1 cellular context compared by ENCODE assay signal in the genomic region with DNA sequence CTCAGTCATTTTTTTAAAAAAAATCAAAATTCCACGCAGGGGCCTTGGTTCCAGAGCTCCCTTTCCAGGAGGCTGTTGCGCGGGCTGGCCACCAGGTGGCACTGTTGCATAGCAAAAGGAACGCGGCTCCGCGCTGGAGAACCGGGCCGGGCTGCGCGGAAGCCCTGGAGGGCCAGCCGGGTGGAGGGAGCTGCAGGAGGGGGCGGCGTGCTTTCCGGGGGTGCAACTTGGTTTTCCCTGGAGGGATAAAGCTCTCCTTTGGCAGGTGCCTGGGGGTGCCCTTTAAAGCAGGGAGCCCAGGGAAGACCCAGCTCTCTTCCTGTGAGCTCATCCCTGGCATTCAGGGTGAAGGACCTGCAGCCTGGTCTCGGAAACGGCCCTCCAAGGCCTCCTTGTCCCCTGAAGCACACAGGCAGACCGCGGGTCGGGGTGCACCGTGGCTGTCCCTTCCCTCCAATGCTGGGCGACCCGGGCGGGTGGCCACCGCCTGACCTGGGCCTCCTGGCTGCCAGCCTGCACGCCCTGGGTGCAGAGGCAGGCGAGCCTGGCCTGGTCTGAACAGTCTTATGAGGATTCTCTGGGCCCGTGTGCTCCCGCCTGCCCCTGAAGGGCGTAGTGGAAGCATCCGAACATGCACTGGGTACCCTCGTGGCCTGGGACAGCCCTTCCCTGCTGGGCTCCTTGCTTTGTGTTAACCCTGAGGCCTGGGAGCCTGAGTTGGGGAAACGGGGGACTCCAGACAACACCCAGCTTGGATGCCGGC.
TF ChIP-seq lines count a peak whose summit lies in the region.

No MANE protein-coding gene starts in this region.

TF ChIP-seq in HepG2, 621 proteins besides CTCF, POLR2A, EP300 and RAD21 (continued from another document and continues in another):
- TF ChIP-seq, protein P1, sequence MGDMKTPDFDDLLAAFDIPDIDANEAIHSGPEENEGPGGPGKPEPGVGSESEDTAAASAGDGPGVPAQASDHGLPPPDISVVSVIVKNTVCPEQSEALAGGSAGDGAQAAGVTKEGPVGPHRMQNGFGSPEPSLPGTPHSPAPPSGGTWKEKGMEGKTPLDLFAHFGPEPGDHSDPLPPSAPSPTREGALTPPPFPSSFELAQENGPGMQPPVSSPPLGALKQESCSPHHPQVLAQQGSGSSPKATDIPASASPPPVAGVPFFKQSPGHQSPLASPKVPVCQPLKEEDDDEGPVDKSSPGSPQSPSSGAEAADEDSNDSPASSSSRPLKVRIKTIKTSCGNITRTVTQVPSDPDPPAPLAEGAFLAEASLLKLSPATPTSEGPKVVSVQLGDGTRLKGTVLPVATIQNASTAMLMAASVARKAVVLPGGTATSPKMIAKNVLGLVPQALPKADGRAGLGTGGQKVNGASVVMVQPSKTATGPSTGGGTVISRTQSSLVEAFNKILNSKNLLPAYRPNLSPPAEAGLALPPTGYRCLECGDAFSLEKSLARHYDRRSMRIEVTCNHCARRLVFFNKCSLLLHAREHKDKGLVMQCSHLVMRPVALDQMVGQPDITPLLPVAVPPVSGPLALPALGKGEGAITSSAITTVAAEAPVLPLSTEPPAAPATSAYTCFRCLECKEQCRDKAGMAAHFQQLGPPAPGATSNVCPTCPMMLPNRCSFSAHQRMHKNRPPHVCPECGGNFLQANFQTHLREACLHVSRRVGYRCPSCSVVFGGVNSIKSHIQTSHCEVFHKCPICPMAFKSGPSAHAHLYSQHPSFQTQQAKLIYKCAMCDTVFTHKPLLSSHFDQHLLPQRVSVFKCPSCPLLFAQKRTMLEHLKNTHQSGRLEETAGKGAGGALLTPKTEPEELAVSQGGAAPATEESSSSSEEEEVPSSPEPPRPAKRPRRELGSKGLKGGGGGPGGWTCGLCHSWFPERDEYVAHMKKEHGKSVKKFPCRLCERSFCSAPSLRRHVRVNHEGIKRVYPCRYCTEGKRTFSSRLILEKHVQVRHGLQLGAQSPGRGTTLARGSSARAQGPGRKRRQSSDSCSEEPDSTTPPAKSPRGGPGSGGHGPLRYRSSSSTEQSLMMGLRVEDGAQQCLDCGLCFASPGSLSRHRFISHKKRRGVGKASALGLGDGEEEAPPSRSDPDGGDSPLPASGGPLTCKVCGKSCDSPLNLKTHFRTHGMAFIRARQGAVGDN (CRISPR knock-in tag; IDR thresholded peaks at IDR 0.05) = peak; percentile 95
- TF ChIP-seq ZSCAN22 (CRISPR knock-in tag; IDR thresholded peaks at IDR 0.05) = no peak
- no peak for TF ChIP-seq SP140L (CRISPR knock-in tag; IDR thresholded peaks at IDR 0.05; ENCODE audit: borderline replicate concordance)
- TF ChIP-seq TFDP2 (CRISPR knock-in tag; IDR thresholded peaks at IDR 0.05) = 0 out of 2 replicates have a peak, but pooled peaks have one; percentile 42
- TF ChIP-seq, protein P2, sequence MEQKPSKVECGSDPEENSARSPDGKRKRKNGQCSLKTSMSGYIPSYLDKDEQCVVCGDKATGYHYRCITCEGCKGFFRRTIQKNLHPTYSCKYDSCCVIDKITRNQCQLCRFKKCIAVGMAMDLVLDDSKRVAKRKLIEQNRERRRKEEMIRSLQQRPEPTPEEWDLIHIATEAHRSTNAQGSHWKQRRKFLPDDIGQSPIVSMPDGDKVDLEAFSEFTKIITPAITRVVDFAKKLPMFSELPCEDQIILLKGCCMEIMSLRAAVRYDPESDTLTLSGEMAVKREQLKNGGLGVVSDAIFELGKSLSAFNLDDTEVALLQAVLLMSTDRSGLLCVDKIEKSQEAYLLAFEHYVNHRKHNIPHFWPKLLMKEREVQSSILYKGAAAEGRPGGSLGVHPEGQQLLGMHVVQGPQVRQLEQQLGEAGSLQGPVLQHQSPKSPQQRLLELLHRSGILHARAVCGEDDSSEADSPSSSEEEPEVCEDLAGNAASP (CRISPR knock-in tag; IDR thresholded peaks at IDR 0.05; ENCODE audit: borderline replicate concordance) = no peak; the same call in 1 of the 2 replicates
- peak; percentile 79; the same call in 1 of the 2 replicates for TF ChIP-seq ZNF451 (CRISPR knock-in tag; IDR thresholded peaks at IDR 0.05)
- TF ChIP-seq ZNF24 (IDR thresholded peaks at IDR 0.05) = no peak
- TF ChIP-seq SKIL (CRISPR knock-in tag; IDR thresholded peaks at IDR 0.05; ENCODE audit: borderline replicate concordance) = no peak
- no peak for TF ChIP-seq ZBTB8A (CRISPR knock-in tag; IDR thresholded peaks at IDR 0.05; ENCODE audit: borderline replicate concordance, low read depth)
- peak; percentile 64; the same call in 1 of the 2 replicates for TF ChIP-seq ZNF205 (CRISPR knock-in tag; IDR thresholded peaks at IDR 0.05)
- 0 out of 2 replicates have a peak, but pooled peaks have one; percentile 22 for TF ChIP-seq RCOR2 (CRISPR knock-in tag; IDR thresholded peaks at IDR 0.05)
- TF ChIP-seq ZEB1 (IDR thresholded peaks at IDR 0.05; ENCODE audit: insufficient replicate concordance, low read depth) = peak; percentile 23
- no peak for TF ChIP-seq ZNF264 (CRISPR knock-in tag; IDR thresholded peaks at IDR 0.05)
- no peak for TF ChIP-seq SOX6 (IDR thresholded peaks at IDR 0.05)
- peak; percentile 33 for TF ChIP-seq SOX6 (CRISPR knock-in tag; IDR thresholded peaks at IDR 0.05)
- 0 out of 2 replicates have a peak, but pooled peaks have one; percentile 61 for TF ChIP-seq ZNF124 (CRISPR knock-in tag; IDR thresholded peaks at IDR 0.05)
- TF ChIP-seq SMC3 (IDR thresholded peaks at IDR 0.05; ENCODE audit: low read length) = peak; percentile 80
- TF ChIP-seq RERE (CRISPR knock-in tag; IDR thresholded peaks at IDR 0.05; ENCODE audit: low read depth) = 0 out of 2 replicates have a peak, but pooled peaks have one; percentile 21
- peak; percentile 32; the same call in 1 of the 2 replicates for TF ChIP-seq SAP130 (CRISPR knock-in tag; IDR thresholded peaks at IDR 0.05; ENCODE audit: low read depth)
- TF ChIP-seq ZNF567 (CRISPR knock-in tag; IDR thresholded peaks at IDR 0.05; ENCODE audit: borderline replicate concordance) = 0 out of 2 replicates have a peak, but pooled peaks have one; percentile 35
- peak; percentile 54; the same call in 1 of the 2 replicates for TF ChIP-seq ZSCAN21 (CRISPR knock-in tag; IDR thresholded peaks at IDR 0.05; ENCODE audit: borderline replicate concordance)
- TF ChIP-seq ZNF431 (CRISPR knock-in tag; IDR thresholded peaks at IDR 0.05; ENCODE audit: borderline replicate concordance, low read depth) = no peak
- TF ChIP-seq ZBTB10 (CRISPR knock-in tag; IDR thresholded peaks at IDR 0.05; ENCODE audit: borderline replicate concordance) = no peak
- TF ChIP-seq ZNF713 (CRISPR knock-in tag; IDR thresholded peaks at IDR 0.05) = peak; percentile 68; the same call in 1 of the 2 replicates
- 0 out of 2 replicates have a peak, but pooled peaks have one; percentile 46 for TF ChIP-seq MZF1 (CRISPR knock-in tag; IDR thresholded peaks at IDR 0.05; ENCODE audit: borderline replicate concordance)
- TF ChIP-seq CCDC6 (CRISPR knock-in tag; IDR thresholded peaks at IDR 0.05) = 0 out of 2 replicates have a peak, but pooled peaks have one; percentile 49
- TF ChIP-seq ZMYM2 (CRISPR knock-in tag; IDR thresholded peaks at IDR 0.05) = no peak
- peak; percentile 27; the same call in 1 of the 2 replicates for TF ChIP-seq ZNF274 (CRISPR knock-in tag; IDR thresholded peaks at IDR 0.05)
- TF ChIP-seq ZNF501 (CRISPR knock-in tag; IDR thresholded peaks at IDR 0.05) = peak; percentile 80
- TF ChIP-seq ZBTB20 (CRISPR knock-in tag; IDR thresholded peaks at IDR 0.05; ENCODE audit: borderline replicate concordance, low read depth) = 0 out of 2 replicates have a peak, but pooled peaks have one; percentile 43
- no peak for TF ChIP-seq HMGA1 (CRISPR knock-in tag; conservative IDR thresholded peaks at IDR 0.05)
- no peak for TF ChIP-seq RAD51 (IDR thresholded peaks at IDR 0.05; ENCODE audit: borderline replicate concordance)
- TF ChIP-seq ZNF652 (CRISPR knock-in tag; IDR thresholded peaks at IDR 0.05; ENCODE audit: borderline replicate concordance, low read depth) = no peak
- TF ChIP-seq ZNF883 (CRISPR knock-in tag; IDR thresholded peaks at IDR 0.05; ENCODE audit: not compliant biosample characterization) = peak; percentile 20
- no peak for TF ChIP-seq NFIC (IDR thresholded peaks at IDR 0.05; ENCODE audit: low read length)
- peak; percentile 34; the same call in 1 of the 2 replicates for TF ChIP-seq ZMYM4 (CRISPR knock-in tag; IDR thresholded peaks at IDR 0.05)
- 0 out of 2 replicates have a peak, but pooled peaks have one; percentile 38 for TF ChIP-seq RXRB (CRISPR knock-in tag; IDR thresholded peaks at IDR 0.05; ENCODE audit: borderline replicate concordance)
- TF ChIP-seq KLF12 (CRISPR knock-in tag; IDR thresholded peaks at IDR 0.05; ENCODE audit: borderline replicate concordance) = 0 out of 2 replicates have a peak, but pooled peaks have one; percentile 33
